Comparison of ENCODE assay signal across 11 cellular contexts in genomic region chr2:109351164-109351756, GRCh38.
A peak's percentile ranks its signal among the peaks of the same experiment; 100 is the strongest.
DNase-seq lines count a peak whose midpoint lies in the region; ATAC-seq and TF ChIP-seq lines count a peak whose summit lies in the region.
"Had no signal": no experiment of that assay in that cellular context is flagged by ENCODE, and none has a peak within 500 bp of the region (broad histone marks: within the 10 kb centered on the region; RNA-seq: fewer than 3 reads in every experiment).

No MANE protein-coding gene starts in this region.

- H3K9me3 Mint-ChIP-seq in activated T-cell treated with anti-CD3 and anti-CD28 coated beads, Interleukin-2, amount 50 U/mL, for 24 hours: no peaks in the 10 kb centered on the region
- H3K9me3 Mint-ChIP-seq in stimulated activated memory B cell treated with anti-CD40 and anti-IgM and Interleukin-4, amounts not matched to agents 10 μg/mL and 1 μg/mL and 100 μg/mL, for 72 hours: no peaks in the 10 kb centered on the region

- H3K27me3 ChIP-seq in upper lobe of left lung: no peaks in the 10 kb centered on the region

- no peak for TF ChIP-seq CTCF in upper lobe of left lung (IDR thresholded peaks at IDR 0.05)

- WGBS in upper lobe of left lung, 2 donors: 36 to 47% methylated on average over 6 to 9 of the region's 9 CpGs

- TF ChIP-seq POLR2A in upper lobe of left lung (IDR thresholded peaks at IDR 0.05): no peak

- TF ChIP-seq EP300 in upper lobe of left lung (IDR thresholded peaks at IDR 0.05): peak in 1 of 4 donors; percentile 14

- peaks cover 35 to 47% (median 45%) of the 10 kb centered on the region in 4 donors for H3K4me1 ChIP-seq in upper lobe of left lung

- no peaks in the 10 kb centered on the region for H3K36me3 ChIP-seq in upper lobe of left lung

- peak overlapping the region; percentile 28 for H3K27ac Mint-ChIP-seq in activated T-cell treated with anti-CD3 and anti-CD28 coated beads, Interleukin-2, amount 50 U/mL, for 24 hours
- H3K27ac Mint-ChIP-seq in stimulated activated memory B cell treated with anti-CD40 and anti-IgM and Interleukin-4, amounts not matched to agents 10 μg/mL and 1 μg/mL and 100 μg/mL, for 72 hours: no peak overlapping the region

- peak overlapping the region in 2 of 4 donors; percentile 11 to 24 for H3K27ac ChIP-seq in upper lobe of left lung

- ATAC-seq in left cardiac atrium: peak; percentile 38 to 84
- peak; percentile 35 to 74 for ATAC-seq in upper lobe of left lung (ENCODE audit: low FRiP score in 2 of 2)
- no peak for ATAC-seq in HG02973 (IDR thresholded peaks at IDR 0.05; ENCODE audit: unreplicated experiment)
- ATAC-seq in GM21786 (IDR thresholded peaks at IDR 0.05; ENCODE audit: unreplicated experiment): no peak
- ATAC-seq in stimulated activated memory B cell treated with anti-CD40 and anti-IgM and Interleukin-4, amounts not matched to agents 10 μg/mL and 1 μg/mL and 100 μg/mL, for 72 hours: no peak
- ATAC-seq: HCT116 had no signal

- H3K4me3 Mint-ChIP-seq in activated T-cell treated with anti-CD3 and anti-CD28 coated beads, Interleukin-2, amount 50 U/mL, for 24 hours: no peak overlapping the region
- H3K4me3 Mint-ChIP-seq in stimulated activated memory B cell treated with anti-CD40 and anti-IgM and Interleukin-4, amounts not matched to agents 10 μg/mL and 1 μg/mL and 100 μg/mL, for 72 hours: no peak overlapping the region

- H3K4me3 ChIP-seq in upper lobe of left lung: no peak overlapping the region

- H3K36me3 Mint-ChIP-seq in activated T-cell treated with anti-CD3 and anti-CD28 coated beads, Interleukin-2, amount 50 U/mL, for 24 hours (ENCODE audit: low read depth): no peaks in the 10 kb centered on the region
- H3K36me3 Mint-ChIP-seq in stimulated activated memory B cell treated with anti-CD40 and anti-IgM and Interleukin-4, amounts not matched to agents 10 μg/mL and 1 μg/mL and 100 μg/mL, for 72 hours: no peaks in the 10 kb centered on the region

- H3K4me1 Mint-ChIP-seq in activated T-cell treated with anti-CD3 and anti-CD28 coated beads, Interleukin-2, amount 50 U/mL, for 24 hours (ENCODE audit: low read depth): peaks cover 40% of the 10 kb centered on the region
- H3K4me1 Mint-ChIP-seq in stimulated activated memory B cell treated with anti-CD40 and anti-IgM and Interleukin-4, amounts not matched to agents 10 μg/mL and 1 μg/mL and 100 μg/mL, for 72 hours: peaks cover 8% of the 10 kb centered on the region

- DNase-seq in activated T-cell treated with anti-CD3 and anti-CD28 coated beads, Interleukin-2, amount 50 U/mL, for 24 hours: no peak
- no peak for DNase-seq in activated T-cell treated with anti-CD3 and anti-CD28 coated beads, Interleukin-2, amount 50 U/mL, for 48 hours
- peak; percentile 56 for DNase-seq in activated CD8-positive, alpha-beta memory T cell treated with anti-CD3 and anti-CD28 coated beads, Interleukin-2, amount 50 U/mL, for 48 hours
- DNase-seq in left cardiac atrium (peak; percentile 60), upper lobe of left lung (peak; percentile 73 to 84)
- DNase-seq: DMS53, NCI-H748 treated with DMSO at 0.1 percent for 48 hours had no signal

- no peaks in the 10 kb centered on the region for H3K9me3 ChIP-seq in upper lobe of left lung

- no peaks in the 10 kb centered on the region for H3K27me3 Mint-ChIP-seq in activated T-cell treated with anti-CD3 and anti-CD28 coated beads, Interleukin-2, amount 50 U/mL, for 24 hours
- peaks cover 10% of the 10 kb centered on the region for H3K27me3 Mint-ChIP-seq in stimulated activated memory B cell treated with anti-CD40 and anti-IgM and Interleukin-4, amounts not matched to agents 10 μg/mL and 1 μg/mL and 100 μg/mL, for 72 hours

- intact Hi-C loops in left cardiac atrium (cut with DNase I): no loop called here

Comparison
In these comparisons a context has a peak if more than half of its experiments do, and no peak if none do; other contexts are left out.
1. DNase-seq: peak in activated CD8-positive, alpha-beta memory T cell treated with anti-CD3 and anti-CD28 coated beads, Interleukin-2, amount 50 U/mL, for 48 hours (single experiment), left cardiac atrium (single experiment) and upper lobe of left lung (2 of 2); none in activated T-cell treated with anti-CD3 and anti-CD28 coated beads, Interleukin-2, amount 50 U/mL, for 24 hours (single experiment) and activated T-cell treated with anti-CD3 and anti-CD28 coated beads, Interleukin-2, amount 50 U/mL, for 48 hours (0 of 2).
2. ATAC-seq: peak in left cardiac atrium (2 of 2) and upper lobe of left lung (2 of 2); none in HG02973 (single experiment), GM21786 (single experiment) and stimulated activated memory B cell treated with anti-CD40 and anti-IgM and Interleukin-4, amounts not matched to agents 10 μg/mL and 1 μg/mL and 100 μg/mL, for 72 hours (single experiment).